In genomic region chr4:86130160-86130933, GRCh38 we compare ENCODE assay signal across 18 cellular contexts.
"Had no signal": no experiment of that assay in that cellular context is flagged by ENCODE, and none has a peak within 500 bp of the region (broad histone marks: within the 10 kb centered on the region; RNA-seq: fewer than 3 reads in every experiment).

No MANE protein-coding gene starts in this region.

- H3K27me3 Mint-ChIP-seq: activated naive CD8-positive, alpha-beta T cell treated with anti-CD3 and anti-CD28 coated beads, Interleukin-2, amount 10 ng/mL, durations not matched to agents 7 days and 5 days; dendritic cell treated with granulocyte-macrophage colony-stimulating factor and Interleukin-4, amounts not matched to agents 40 ng/mL and 50 ng/mL, for 4 days; effector memory CD8-positive, alpha-beta T cell; stimulated activated memory B cell treated with anti-CD40 and anti-IgM and Interleukin-4, amounts not matched to agents 10 μg/mL and 1 μg/mL and 100 μg/mL, for 72 hours had no signal

- H3K27ac Mint-ChIP-seq: activated naive CD8-positive, alpha-beta T cell treated with anti-CD3 and anti-CD28 coated beads, Interleukin-2, amount 10 ng/mL, durations not matched to agents 7 days and 5 days; dendritic cell treated with granulocyte-macrophage colony-stimulating factor and Interleukin-4, amounts not matched to agents 40 ng/mL and 50 ng/mL, for 4 days; effector memory CD8-positive, alpha-beta T cell; stimulated activated memory B cell treated with anti-CD40 and anti-IgM and Interleukin-4, amounts not matched to agents 10 μg/mL and 1 μg/mL and 100 μg/mL, for 72 hours had no signal

- H3K4me3 Mint-ChIP-seq: activated naive CD8-positive, alpha-beta T cell treated with anti-CD3 and anti-CD28 coated beads, Interleukin-2, amount 10 ng/mL, durations not matched to agents 7 days and 5 days; dendritic cell treated with granulocyte-macrophage colony-stimulating factor and Interleukin-4, amounts not matched to agents 40 ng/mL and 50 ng/mL, for 4 days; effector memory CD8-positive, alpha-beta T cell; neural crest cell; stimulated activated memory B cell treated with anti-CD40 and anti-IgM and Interleukin-4, amounts not matched to agents 10 μg/mL and 1 μg/mL and 100 μg/mL, for 72 hours had no signal

- H3K36me3 ChIP-seq: pancreas had no signal

- H3K27ac ChIP-seq: epithelial cell of prostate, pancreas had no signal

- H3K9me3 Mint-ChIP-seq: activated naive CD8-positive, alpha-beta T cell treated with anti-CD3 and anti-CD28 coated beads, Interleukin-2, amount 10 ng/mL, durations not matched to agents 7 days and 5 days; dendritic cell treated with granulocyte-macrophage colony-stimulating factor and Interleukin-4, amounts not matched to agents 40 ng/mL and 50 ng/mL, for 4 days had no signal

- H3K9me3 ChIP-seq: pancreas had no signal

- DNase-seq: activated CD4-positive, alpha-beta T cell treated with anti-CD3 and anti-CD28 coated beads, Interleukin-2, amount 50 U/mL, for 4 hours; activated naive CD4-positive, alpha-beta T cell; activated naive CD8-positive, alpha-beta T cell treated with anti-CD3 and anti-CD28 coated beads, Interleukin-2, amount 10 ng/mL, durations not matched to agents 7 days and 5 days; activated T-cell treated with anti-CD3 and anti-CD28 coated beads for 4 hours; aorta; effector memory CD8-positive, alpha-beta T cell; head of caudate nucleus; left colon; midbrain; pancreas; stimulated activated CD4-positive, alpha-beta T cell treated with anti-CD3 and anti-CD28 coated beads, Interleukin-2, amount 100 ng/mL, for 48 hours had no signal

- H3K36me3 Mint-ChIP-seq: activated naive CD8-positive, alpha-beta T cell treated with anti-CD3 and anti-CD28 coated beads, Interleukin-2, amount 10 ng/mL, durations not matched to agents 7 days and 5 days; stimulated activated memory B cell treated with anti-CD40 and anti-IgM and Interleukin-4, amounts not matched to agents 10 μg/mL and 1 μg/mL and 100 μg/mL, for 72 hours had no signal

- H3K4me1 ChIP-seq: pancreas had no signal

- H3K27me3 ChIP-seq: pancreas had no signal

- H3K4me3 ChIP-seq: lung, pancreas had no signal

- H3K4me1 Mint-ChIP-seq: activated naive CD8-positive, alpha-beta T cell treated with anti-CD3 and anti-CD28 coated beads, Interleukin-2, amount 10 ng/mL, durations not matched to agents 7 days and 5 days; neural crest cell; stimulated activated memory B cell treated with anti-CD40 and anti-IgM and Interleukin-4, amounts not matched to agents 10 μg/mL and 1 μg/mL and 100 μg/mL, for 72 hours had no signal

- FAIRE-seq: bronchial epithelial cell, frontal cortex, pancreas had no signal
